ENCODE assay signal across 12 cellular contexts in genomic region chr11:64969209-64969608, GRCh38. TPM values are rescaled to one million over a fixed set of nuclear protein-coding genes. Genes with fewer than 3 reads are reported as not detected.
DNase-seq lines count a peak whose midpoint lies in the region; ATAC-seq, FAIRE-seq and TF ChIP-seq lines count a peak whose summit lies in the region.
"Had no signal": no experiment of that assay in that cellular context is flagged by ENCODE, and none has a peak within 500 bp of the region (broad histone marks: within the 10 kb centered on the region; RNA-seq: fewer than 3 reads in every experiment).

No MANE protein-coding gene starts in this region.

- no peak for TF ChIP-seq CTCF in right atrium auricular region (IDR thresholded peaks at IDR 0.05)

- FAIRE-seq in colon (lab: Jason Lieb, UNC) = peak; percentile 41
- FAIRE-seq: kidney had no signal

- no peak for ATAC-seq in GM18517 (IDR thresholded peaks at IDR 0.05; ENCODE audit: unreplicated experiment)
- ATAC-seq in HG03460 (IDR thresholded peaks at IDR 0.05; ENCODE audit: unreplicated experiment) = no peak

- H3K4me1 Mint-ChIP-seq in activated CD4-positive, alpha-beta T cell treated with anti-CD3 and anti-CD28 coated beads, Interleukin-2, amount 10 ng/mL, durations not matched to agents 24 days and 14 days = peaks cover 20% of the 10 kb centered on the region

- H3K27ac ChIP-seq in right atrium auricular region = no peak overlapping the region
- H3K27ac ChIP-seq: parathyroid adenoma had no signal

- no peak for DNase-seq in activated CD4-positive, alpha-beta T cell treated with anti-CD3 and anti-CD28 coated beads, Interleukin-2, amount 10 ng/mL, durations not matched to agents 24 days and 14 days
- DNase-seq in activated CD4-positive, alpha-beta T cell treated with anti-CD3 and anti-CD28 coated beads, Interleukin-2, amount 50 U/mL, for 48 hours = no peak
- peak; percentile 43 for DNase-seq in NCI-H82 (lab: John Stamatoyannopoulos, UW)
- DNase-seq in renal cortical epithelial cell (ENCODE audit: low read depth) = peak; percentile 50
- DNase-seq in right atrium auricular region (ENCODE audit: low spot score) = no peak
- DNase-seq: kidney, NCI-H510A had no signal

- peak overlapping the region; percentile 22 for H3K27ac Mint-ChIP-seq in activated CD4-positive, alpha-beta T cell treated with anti-CD3 and anti-CD28 coated beads, Interleukin-2, amount 10 ng/mL, durations not matched to agents 24 days and 14 days
- H3K27ac Mint-ChIP-seq: type B pancreatic cell had no signal

- no peaks in the 10 kb centered on the region for H3K36me3 Mint-ChIP-seq in activated CD4-positive, alpha-beta T cell treated with anti-CD3 and anti-CD28 coated beads, Interleukin-2, amount 10 ng/mL, durations not matched to agents 24 days and 14 days (ENCODE audit: low read depth)
- H3K36me3 Mint-ChIP-seq: type B pancreatic cell had no signal

- no peaks in the 10 kb centered on the region for H3K27me3 Mint-ChIP-seq in activated CD4-positive, alpha-beta T cell treated with anti-CD3 and anti-CD28 coated beads, Interleukin-2, amount 10 ng/mL, durations not matched to agents 24 days and 14 days

- H3K9me3 ChIP-seq in right atrium auricular region = no peaks in the 10 kb centered on the region

- no peaks in the 10 kb centered on the region for H3K36me3 ChIP-seq in right atrium auricular region

- peaks cover 0 to 14% of the 10 kb centered on the region in 2 donors for H3K4me1 ChIP-seq in right atrium auricular region
- H3K4me1 ChIP-seq: parathyroid adenoma had no signal

- intact Hi-C loops in activated CD4-positive, alpha-beta T cell treated with anti-CD3 and anti-CD28 coated beads, Interleukin-2, amount 10 ng/mL, durations not matched to agents 24 days and 14 days (cut with micrococcal nuclease) = no loop called here

- H3K9me3 Mint-ChIP-seq in activated CD4-positive, alpha-beta T cell treated with anti-CD3 and anti-CD28 coated beads, Interleukin-2, amount 10 ng/mL, durations not matched to agents 24 days and 14 days = no peaks in the 10 kb centered on the region
- H3K9me3 Mint-ChIP-seq: type B pancreatic cell had no signal

- H3K4me3 Mint-ChIP-seq in activated CD4-positive, alpha-beta T cell treated with anti-CD3 and anti-CD28 coated beads, Interleukin-2, amount 10 ng/mL, durations not matched to agents 24 days and 14 days = no peak overlapping the region
- H3K4me3 Mint-ChIP-seq: type B pancreatic cell had no signal

- no peaks in the 10 kb centered on the region for H3K27me3 ChIP-seq in right atrium auricular region

- H3K4me3 ChIP-seq in right atrium auricular region = no peak overlapping the region

RNA-seq across cellular contexts. Expression of gene MAJIN, which starts 2.7 kb away (rescaled TPM):
- total RNA-seq in activated CD4-positive, alpha-beta T cell treated with anti-CD3 and anti-CD28 coated beads, Interleukin-2, amount 10 ng/mL, durations not matched to agents 24 days and 14 days = 0.71 TPM in 1 of 2 replicates, not detected in the other
- total RNA-seq in renal cortical epithelial cell (not detected in 2 replicates), right atrium auricular region (not detected)
- total RNA-seq: kidney had no signal

RNA-seq across cellular contexts. Expression of gene BATF2, which starts 27.6 kb away (rescaled TPM):
- 0.09 TPM in 1 of 2 replicates, not detected in the other for total RNA-seq in activated CD4-positive, alpha-beta T cell treated with anti-CD3 and anti-CD28 coated beads, Interleukin-2, amount 10 ng/mL, durations not matched to agents 24 days and 14 days
- total RNA-seq in renal cortical epithelial cell = 1.1 and 1.6 TPM in 2 replicates
- 1 to 10 TPM; 1.1 to 1.6 TPM for total RNA-seq in right atrium auricular region

RNA-seq across cellular contexts. Expression of gene GPHA2, which starts 33.5 kb away (rescaled TPM):
- total RNA-seq in activated CD4-positive, alpha-beta T cell treated with anti-CD3 and anti-CD28 coated beads, Interleukin-2, amount 10 ng/mL, durations not matched to agents 24 days and 14 days = not detected in 2 replicates
- total RNA-seq in renal cortical epithelial cell = not detected in 2 replicates
- total RNA-seq in right atrium auricular region = not detected
- total RNA-seq: kidney had no signal

RNA-seq across cellular contexts. Expression of gene PPP2R5B, which starts 44.7 kb away (rescaled TPM):
- total RNA-seq in activated CD4-positive, alpha-beta T cell treated with anti-CD3 and anti-CD28 coated beads, Interleukin-2, amount 10 ng/mL, durations not matched to agents 24 days and 14 days = 11.4 and 16.7 TPM in 2 replicates
- total RNA-seq in renal cortical epithelial cell = 21.7 and 22.9 TPM in 2 replicates
- 10 to 100 TPM; 21.5 to 23.0 TPM for total RNA-seq in right atrium auricular region

RNA-seq across cellular contexts. Expression of gene ARL2, which starts 44.8 kb away (rescaled TPM):
- 78.8 and 87.9 TPM in 2 replicates for total RNA-seq in activated CD4-positive, alpha-beta T cell treated with anti-CD3 and anti-CD28 coated beads, Interleukin-2, amount 10 ng/mL, durations not matched to agents 24 days and 14 days
- 87.3 and 107 TPM in 2 replicates for total RNA-seq in renal cortical epithelial cell
- 100 to 1,000 TPM; 155 to 207 TPM for total RNA-seq in right atrium auricular region

Comparison
In these comparisons a context has a peak if more than half of its experiments do, and no peak if none do; other contexts are left out.
1. DNase-seq: peak in NCI-H82 (single experiment) and renal cortical epithelial cell (single experiment); none in activated CD4-positive, alpha-beta T cell treated with anti-CD3 and anti-CD28 coated beads, Interleukin-2, amount 10 ng/mL, durations not matched to agents 24 days and 14 days (single experiment), activated CD4-positive, alpha-beta T cell treated with anti-CD3 and anti-CD28 coated beads, Interleukin-2, amount 50 U/mL, for 48 hours (0 of 2) and right atrium auricular region (single experiment).